Comparison of ENCODE assay signal across 1 cellular context in the genomic region with DNA sequence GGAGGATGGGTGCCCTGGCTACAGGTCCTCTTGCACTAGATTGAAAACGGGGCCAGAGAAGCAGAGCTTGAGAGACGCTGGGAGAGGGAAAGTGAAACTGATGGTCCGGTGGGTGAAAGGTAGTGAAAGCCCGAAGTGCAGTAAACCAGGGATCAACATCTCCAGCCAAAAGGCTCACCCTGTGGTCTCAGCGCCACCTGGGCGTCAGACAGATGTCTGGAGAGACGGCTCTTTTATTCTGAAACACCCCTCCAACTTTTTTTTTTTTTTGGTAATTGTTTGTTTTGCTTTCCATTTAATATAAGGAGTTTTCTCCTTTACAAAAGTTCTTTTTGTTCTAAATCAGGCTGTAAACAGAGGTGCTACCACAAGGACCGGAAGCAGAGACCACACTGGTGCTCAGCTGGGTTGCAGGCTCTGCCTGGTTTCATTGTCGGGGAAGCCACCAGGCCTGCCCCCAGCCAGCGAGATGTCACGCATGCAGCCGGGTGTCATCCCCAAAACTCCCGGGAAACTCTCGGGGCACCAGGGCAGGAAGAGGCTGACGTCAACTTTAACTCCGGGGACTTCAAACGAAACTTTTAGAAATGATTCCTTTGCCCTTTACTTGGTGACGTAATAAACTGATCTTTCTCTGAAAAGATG.
TF ChIP-seq lines count a peak whose summit lies in the region.

No MANE protein-coding gene starts in this region.

TF ChIP-seq in H1, 55 proteins besides CTCF, POLR2A, EP300 and RAD21:
- TF ChIP-seq BCL11A (IDR thresholded peaks at IDR 0.05; ENCODE audit: low read depth in 2 of 2, low read length in 2 of 2), result no peak
- no peak for TF ChIP-seq POLR2AphosphoS5 (IDR thresholded peaks at IDR 0.05; ENCODE audit: low read depth, low read length)
- no peak for TF ChIP-seq CHD1 (IDR thresholded peaks at IDR 0.05; ENCODE audit: low read depth, low read length)
- TF ChIP-seq SIN3A (conservative IDR thresholded peaks at IDR 0.05 in 1 of 2, IDR thresholded peaks at IDR 0.05 in 1 of 2; ENCODE audit: low read depth in 1 of 2, low read length in 2 of 2), result no peak
- no peak for TF ChIP-seq RNF2 (IDR thresholded peaks at IDR 0.05; ENCODE audit: borderline replicate concordance, low read depth, low read length, missing control alignments, poor library complexity, severe bottlenecking)
- TF ChIP-seq GTF2F1 (IDR thresholded peaks at IDR 0.05; ENCODE audit: borderline replicate concordance, low read depth, low read length), result no peak
- TF ChIP-seq TBP (IDR thresholded peaks at IDR 0.05; ENCODE audit: low read depth, low read length), result no peak
- TF ChIP-seq ZNF274 (IDR thresholded peaks at IDR 0.05; ENCODE audit: borderline replicate concordance, extremely low read depth, low read length), result no peak
- TF ChIP-seq, protein P1, sequence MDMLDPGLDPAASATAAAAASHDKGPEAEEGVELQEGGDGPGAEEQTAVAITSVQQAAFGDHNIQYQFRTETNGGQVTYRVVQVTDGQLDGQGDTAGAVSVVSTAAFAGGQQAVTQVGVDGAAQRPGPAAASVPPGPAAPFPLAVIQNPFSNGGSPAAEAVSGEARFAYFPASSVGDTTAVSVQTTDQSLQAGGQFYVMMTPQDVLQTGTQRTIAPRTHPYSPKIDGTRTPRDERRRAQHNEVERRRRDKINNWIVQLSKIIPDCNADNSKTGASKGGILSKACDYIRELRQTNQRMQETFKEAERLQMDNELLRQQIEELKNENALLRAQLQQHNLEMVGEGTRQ (IDR thresholded peaks at IDR 0.05; ENCODE audit: low read length), result no peak
- no peak for TF ChIP-seq KDM4A (IDR thresholded peaks at IDR 0.05; ENCODE audit: low read depth, low read length, severe bottlenecking)
- TF ChIP-seq SUZ12 (IDR thresholded peaks at IDR 0.05; ENCODE audit: low read length), result no peak
- TF ChIP-seq, protein P2, sequence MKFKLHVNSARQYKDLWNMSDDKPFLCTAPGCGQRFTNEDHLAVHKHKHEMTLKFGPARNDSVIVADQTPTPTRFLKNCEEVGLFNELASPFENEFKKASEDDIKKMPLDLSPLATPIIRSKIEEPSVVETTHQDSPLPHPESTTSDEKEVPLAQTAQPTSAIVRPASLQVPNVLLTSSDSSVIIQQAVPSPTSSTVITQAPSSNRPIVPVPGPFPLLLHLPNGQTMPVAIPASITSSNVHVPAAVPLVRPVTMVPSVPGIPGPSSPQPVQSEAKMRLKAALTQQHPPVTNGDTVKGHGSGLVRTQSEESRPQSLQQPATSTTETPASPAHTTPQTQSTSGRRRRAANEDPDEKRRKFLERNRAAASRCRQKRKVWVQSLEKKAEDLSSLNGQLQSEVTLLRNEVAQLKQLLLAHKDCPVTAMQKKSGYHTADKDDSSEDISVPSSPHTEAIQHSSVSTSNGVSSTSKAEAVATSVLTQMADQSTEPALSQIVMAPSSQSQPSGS (IDR thresholded peaks at IDR 0.05; ENCODE audit: low read length), result no peak
- no peak for TF ChIP-seq RXRA (IDR thresholded peaks at IDR 0.05; ENCODE audit: insufficient read depth, low read depth, low read length)
- TF ChIP-seq, protein P3, sequence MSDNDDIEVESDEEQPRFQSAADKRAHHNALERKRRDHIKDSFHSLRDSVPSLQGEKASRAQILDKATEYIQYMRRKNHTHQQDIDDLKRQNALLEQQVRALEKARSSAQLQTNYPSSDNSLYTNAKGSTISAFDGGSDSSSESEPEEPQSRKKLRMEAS (IDR thresholded peaks at IDR 0.05), result no peak
- no peak for TF ChIP-seq CREB1 (IDR thresholded peaks at IDR 0.05)
- TF ChIP-seq CBX5 (IDR thresholded peaks at IDR 0.05; ENCODE audit: low read depth, low read length), result no peak
